In genomic region chr4:30716671-30717207, GRCh38 we compare ENCODE assay signal across 8 cellular contexts. TPM values are rescaled to one million over a fixed set of nuclear protein-coding genes. Genes with fewer than 3 reads are reported as not detected.
A peak's percentile ranks its signal among the peaks of the same experiment; 100 is the strongest.
DNase-seq lines count a peak whose midpoint lies in the region; ATAC-seq, FAIRE-seq and TF ChIP-seq lines count a peak whose summit lies in the region.

No MANE protein-coding gene starts in this region.

- H3K79me2 ChIP-seq in astrocyte (ENCODE audit: insufficient read depth, low read length), result peaks cover 5% of the 10 kb centered on the region

- peak overlapping the region; percentile 83 for H3K9ac ChIP-seq in astrocyte (ENCODE audit: low read length)
- no peak overlapping the region for H3K9ac ChIP-seq in kidney (ENCODE audit: low read length in 2 of 2)

- TF ChIP-seq POLR2A in NB4 (IDR thresholded peaks at IDR 0.05; ENCODE audit: extremely low read depth, insufficient read length), result no peak
- TF ChIP-seq POLR2A in tibial nerve (IDR thresholded peaks at IDR 0.05), result no peak

- intact Hi-C loops in kidney (cut with DNase I), result no loop called here

- 0 to 1% methylated on average over 15 of the region's 15 CpGs for WGBS in tibial nerve, 2 donors

- peak overlapping the region; percentile 95 for H3K4me3 Mint-ChIP-seq in astrocyte (ENCODE audit: unreplicated experiment)

- H3K27ac ChIP-seq in astrocyte (ENCODE audit: low read depth, low read length), result peak overlapping the region; percentile 58
- H3K27ac ChIP-seq in kidney (ENCODE audit: low read depth in 2 of 2, low read length in 2 of 2), result no peak overlapping the region
- peak overlapping the region in 3 of 4 donors; percentile 17 to 73 (median 36) for H3K27ac ChIP-seq in tibial nerve

- peak overlapping the region; percentile 98 for H2AFZ ChIP-seq in astrocyte (ENCODE audit: low read depth, low read length)

- H3K9me3 ChIP-seq in astrocyte (ENCODE audit: insufficient read depth, low read depth, low read length) (no peaks in the 10 kb centered on the region), kidney (ENCODE audit: control insufficient read depth in 1 of 2, low read length in 2 of 2) (no peaks in the 10 kb centered on the region), tibial nerve (no peaks in the 10 kb centered on the region)

- no peaks in the 10 kb centered on the region for H4K20me1 ChIP-seq in astrocyte (ENCODE audit: insufficient read depth, low read length)

- no peak for TF ChIP-seq EP300 in tibial nerve (IDR thresholded peaks at IDR 0.05)

- ATAC-seq in GM21723 (IDR thresholded peaks at IDR 0.05; ENCODE audit: unreplicated experiment), result no peak

- H3K36me3 ChIP-seq in astrocyte (ENCODE audit: insufficient read depth, low read length) (no peaks in the 10 kb centered on the region), kidney (ENCODE audit: control insufficient read depth in 1 of 2, insufficient read depth in 2 of 2, low read length in 2 of 2) (no peaks in the 10 kb centered on the region), tibial nerve (no peaks in the 10 kb centered on the region)

- H3K4me2 ChIP-seq in astrocyte (ENCODE audit: low read length), result peak overlapping the region; percentile 100

- peaks cover 10% of the 10 kb centered on the region for H3K4me1 ChIP-seq in astrocyte (ENCODE audit: insufficient read depth, low read length)
- peaks cover 6 to 23% of the 10 kb centered on the region in 2 donors for H3K4me1 ChIP-seq in kidney (ENCODE audit: control insufficient read depth in 1 of 2, insufficient read depth in 1 of 2, low read depth in 1 of 2, low read length in 2 of 2)
- H3K4me1 ChIP-seq in tibial nerve, result peaks cover 0 to 53% (median 14%) of the 10 kb centered on the region in 4 donors

- no peaks in the 10 kb centered on the region for H3K27me3 ChIP-seq in astrocyte (ENCODE audit: insufficient read depth, low read length)
- peaks cover 0 to 32% of the 10 kb centered on the region in 2 donors for H3K27me3 ChIP-seq in tibial nerve

- H3K4me3 ChIP-seq in NB4 (ENCODE audit: low read depth, low read length), result peak overlapping the region; percentile 61
- peak overlapping the region; percentile 83 for H3K4me3 ChIP-seq in astrocyte (ENCODE audit: insufficient read depth, low read depth, low read length)
- peak overlapping the region; percentile 52 to 68 for H3K4me3 ChIP-seq in kidney (ENCODE audit: low read length in 2 of 2)
- H3K4me3 ChIP-seq in tibial nerve, result peak overlapping the region; percentile 43 to 69 (median 54)

- TF ChIP-seq CTCF in NB4 (IDR thresholded peaks at IDR 0.05; ENCODE audit: low read depth, low read length) (no peak), astrocyte (IDR thresholded peaks at IDR 0.05; ENCODE audit: insufficient read depth, low read depth, low read length) (no peak), kidney (IDR thresholded peaks at IDR 0.05; ENCODE audit: borderline replicate concordance, extremely low read depth, insufficient read depth) (no peak), tibial nerve (IDR thresholded peaks at IDR 0.05) (no peak)

- no peak for FAIRE-seq in astrocyte (lab: Jason Lieb, UNC)
- no peak for FAIRE-seq in kidney (lab: Jason Lieb, UNC)

- peaks cover 2% of the 10 kb centered on the region for H3K9me3 Mint-ChIP-seq in astrocyte (ENCODE audit: unreplicated experiment)

- peaks cover 2% of the 10 kb centered on the region for H3K4me1 Mint-ChIP-seq in astrocyte (ENCODE audit: low read depth, unreplicated experiment)

- H3K27me3 Mint-ChIP-seq in astrocyte (ENCODE audit: low read depth, unreplicated experiment), result no peaks in the 10 kb centered on the region

- peak overlapping the region; percentile 51 for H3K27ac Mint-ChIP-seq in astrocyte (ENCODE audit: unreplicated experiment)

- DNase-seq in SIG-M5 treated with dmso at 0.1 percent for 504 hours (lab: John Stamatoyannopoulos, UW; ENCODE audit: unreplicated experiment) (peak; percentile 74), SIG-M5 (lab: John Stamatoyannopoulos, UW) (no peak), NB4 (ENCODE audit: low read depth) (no peak), astrocyte (ENCODE audit: low read depth) (peak; percentile 53), kidney (no peak), tibial nerve (ENCODE audit: low spot score in 2 of 2) (no peak), NCI-H226 (no peak)

- H3K36me3 Mint-ChIP-seq in astrocyte (ENCODE audit: low read depth, unreplicated experiment), result no peaks in the 10 kb centered on the region

RNA-seq across cellular contexts. Expression of gene PCDH7, which starts 3.4 kb away (rescaled TPM):
- total RNA-seq in astrocyte (40.8 and 45.4 TPM in 2 replicates), kidney (10.2 TPM), tibial nerve (10 to 100 TPM in 3 of 4 donors, 1 to 10 TPM in 1; 5.1 to 26.0 (median 14.2) TPM)
- 1.4 TPM for polyA plus RNA-seq in kidney (ENCODE audit: insufficient read depth, low read depth, low replicate concordance)

Comparison
In these comparisons a context has a peak if more than half of its experiments do, and no peak if none do; other contexts are left out.
1. DNase-seq: peak in SIG-M5 treated with dmso at 0.1 percent for 504 hours (single experiment) and astrocyte (single experiment); none in SIG-M5 (single experiment), NB4 (single experiment), kidney (single experiment), tibial nerve (0 of 2) and NCI-H226 (single experiment).
2. H3K27ac ChIP-seq: peak in astrocyte (single experiment) and tibial nerve (3 of 4); none in kidney (0 of 2).
3. Peak in every context shown above with its lines, with median percentiles within 50 percentile points of each other: H3K4me3 ChIP-seq.